ENCODE assay signal across 18 cellular contexts in genomic region chr2:171297951-171298350, GRCh38.
A peak's percentile ranks its signal among the peaks of the same experiment; 100 is the strongest.
DNase-seq lines count a peak whose midpoint lies in the region; ATAC-seq, FAIRE-seq and TF ChIP-seq lines count a peak whose summit lies in the region.
"Had no signal": no experiment of that assay in that cellular context is flagged by ENCODE, and none has a peak within 500 bp of the region (broad histone marks: within the 10 kb centered on the region; RNA-seq: fewer than 3 reads in every experiment).

No MANE protein-coding gene starts in this region.

- CTCF ChIA-PET in K562 (lab: Yijun Ruan, JAX; ENCODE audit: low intra/inter-chr PET ratio) = no interaction called here

- H3K4me2 ChIP-seq in K562 (ENCODE audit: insufficient read depth, low read length) = no peak overlapping the region
- H3K4me2 ChIP-seq: A549 had no signal

- H3K27me3 ChIP-seq in K562 (ENCODE audit: control insufficient read depth in 2 of 2, insufficient read depth in 2 of 2, low read length in 2 of 2) (peaks cover 2 to 12% of the 10 kb centered on the region in 2 experiments; a peak in 3 of 5 replicates), thyroid gland (no peaks in the 10 kb centered on the region)
- H3K27me3 ChIP-seq: sigmoid colon had no signal

- peak; percentile 54 for DNase-seq in AG08395 (ENCODE audit: low spot score)
- DNase-seq in GM04504 (ENCODE audit: low read depth) = peak; percentile 55
- DNase-seq in K562 (ENCODE audit: extremely low read depth in 1 of 4, low spot score in 3 of 4) = no peak
- DNase-seq in glomerular visceral epithelial cell (ENCODE audit: extremely low spot score) = peak; percentile 46
- DNase-seq in thyroid gland = no peak
- DNase-seq in NCI-H187 treated with DMSO at 0.1 percent for 48 hours (lab: John Stamatoyannopoulos, UW) = no peak
- DNase-seq in NK-92 (lab: John Stamatoyannopoulos, UW; ENCODE audit: unreplicated experiment) = no peak
- DNase-seq in NCI-H1092 (lab: John Stamatoyannopoulos, UW) = no peak
- DNase-seq: CD8-positive, alpha-beta memory T cell; DMS79 treated with DMSO at 0.1 percent for 48 hours; NCI-H146; PC-3; SIG-M5; sigmoid colon had no signal

- no peak for ATAC-seq in K562
- ATAC-seq: A549; natural killer cell treated with Interleukin-12 subunit alpha and Interleukin-12 subunit beta and Interleukin-15 and Interleukin-18, amount 100 ng/mL, for 72 hours; PC-3 had no signal

- H3K9ac ChIP-seq in K562 (ENCODE audit: insufficient read depth in 1 of 2, low read depth in 2 of 2, low read length in 2 of 2) = no peak overlapping the region

- TF ChIP-seq EP300 in K562 (IDR thresholded peaks at IDR 0.05; ENCODE audit: low read length) = no peak

- no peaks in the 10 kb centered on the region for H3K9me1 ChIP-seq in K562 (ENCODE audit: control insufficient read depth, insufficient read depth, low read length)

- no peak overlapping the region for H3K4me3 ChIP-seq in K562
- no peak overlapping the region for H3K4me3 ChIP-seq in thyroid gland (replicated peaks in 1 of 3)
- H3K4me3 ChIP-seq: A549, coronary artery, sigmoid colon had no signal

- TF ChIP-seq RAD21 in K562 (CRISPR knock-in tag; conservative IDR thresholded peaks at IDR 0.05 in 1 of 2, IDR thresholded peaks at IDR 0.05 in 1 of 2) = no peak

- intact Hi-C loops in K562 (cut with micrococcal nuclease) (no loop called here), thyroid gland (cut with DNase I) (no loop called here)

- H3K36me3 ChIP-seq in K562 (ENCODE audit: control insufficient read depth, insufficient read depth, low read length) (no peaks in the 10 kb centered on the region), thyroid gland (no peaks in the 10 kb centered on the region)
- H3K36me3 ChIP-seq: sigmoid colon had no signal

- FAIRE-seq in K562 (lab: Jason Lieb, UNC) = no peak
- FAIRE-seq: A549, TTC549 had no signal

- H3K79me2 ChIP-seq in K562 (ENCODE audit: control insufficient read depth, insufficient read depth, low read length) = no peaks in the 10 kb centered on the region

- H3K9me3 ChIP-seq in K562 (replicated peaks; ENCODE audit: control insufficient read depth, insufficient read depth, low read depth, low read length) (no peaks in the 10 kb centered on the region), thyroid gland (no peaks in the 10 kb centered on the region)
- H3K9me3 ChIP-seq: A549, sigmoid colon had no signal

- BruUV-seq in K562 (replicated peaks; lab: Mats Ljungman, UMichigan) = no TSS peak

- WGBS in K562 (ENCODE audit: insufficient coverage, low coverage, missing lambda C conversion rate) = 18% methylated on average over 2 of the region's 2 CpGs
- WGBS in thyroid gland, 2 donors = 86 to 91% methylated on average over 2 of the region's 2 CpGs

- no peak overlapping the region for H2AFZ ChIP-seq in K562 (ENCODE audit: low read depth, low read length)

- TF ChIP-seq POLR2A in K562 (conservative IDR thresholded peaks at IDR 0.05) (no peak), thyroid gland (IDR thresholded peaks at IDR 0.05) (no peak)

- H3K4me1 ChIP-seq in K562 (replicated peaks in 1 of 2; ENCODE audit: control insufficient read depth in 2 of 2, insufficient read depth in 2 of 2, low read length in 2 of 2) (no peaks in the 10 kb centered on the region), thyroid gland (no peaks in the 10 kb centered on the region)
- H3K4me1 ChIP-seq: A549, sigmoid colon had no signal

- TF ChIP-seq CTCF in K562 (IDR thresholded peaks at IDR 0.05 in 2 of 3, conservative IDR thresholded peaks at IDR 0.05 in 1 of 3; ENCODE audit: insufficient read depth in 2 of 3, low read depth in 1 of 3, low read length in 3 of 3) (no peak), thyroid gland (IDR thresholded peaks at IDR 0.05) (no peak)

- in situ Hi-C loops in K562 (cut with MboI) = no loop called here

- POLR2A ChIA-PET in K562 (lab: Yijun Ruan, JAX) = interaction anchor here (0.6 to 2.6 kb wide), 4 partner anchors 11 to 124 kb away, joined by 3 to 11 read pairs (median 4); no protein-coding TSS in a partner anchor

- H3K27ac ChIP-seq in K562 (ENCODE audit: extremely low read depth, low read depth, low read length) (no peak overlapping the region), thyroid gland (no peak overlapping the region)
- H3K27ac ChIP-seq: A549, coronary artery, sigmoid colon had no signal

- H4K20me1 ChIP-seq in K562 (replicated peaks; ENCODE audit: control insufficient read depth, insufficient read depth, low read length) = no peaks in the 10 kb centered on the region

TF ChIP-seq in K562, 482 proteins besides CTCF, POLR2A, EP300 and RAD21:
- no peak for TF ChIP-seq GATAD2A (IDR thresholded peaks at IDR 0.05)
- TF ChIP-seq STAG1 (CRISPR knock-in tag; IDR thresholded peaks at IDR 0.05; ENCODE audit: borderline replicate concordance) = no peak
- no peak for TF ChIP-seq ZNF347 (CRISPR knock-in tag; IDR thresholded peaks at IDR 0.05; ENCODE audit: low read depth)
- no peak for TF ChIP-seq C11orf30 (IDR thresholded peaks at IDR 0.05; ENCODE audit: low read depth)
- no peak for TF ChIP-seq PBX2 (CRISPR knock-in tag; IDR thresholded peaks at IDR 0.05; ENCODE audit: low read depth)
- peak; percentile 45 for TF ChIP-seq PBX2 (tag; conservative IDR thresholded peaks at IDR 0.05; ENCODE audit: low read depth)
- no peak for TF ChIP-seq NFATC3 (IDR thresholded peaks at IDR 0.05)
- no peak for TF ChIP-seq RREB1 (CRISPR knock-in tag; IDR thresholded peaks at IDR 0.05)

Comparison
In these comparisons a context has a peak if more than half of its experiments do, and no peak if none do; other contexts are left out.
1. DNase-seq: peak in AG08395 (single experiment), GM04504 (single experiment) and glomerular visceral epithelial cell (single experiment); none in K562 (0 of 4), thyroid gland (0 of 2), NCI-H187 treated with DMSO at 0.1 percent for 48 hours (single experiment), NK-92 (single experiment) and NCI-H1092 (single experiment).